In the genomic region with DNA sequence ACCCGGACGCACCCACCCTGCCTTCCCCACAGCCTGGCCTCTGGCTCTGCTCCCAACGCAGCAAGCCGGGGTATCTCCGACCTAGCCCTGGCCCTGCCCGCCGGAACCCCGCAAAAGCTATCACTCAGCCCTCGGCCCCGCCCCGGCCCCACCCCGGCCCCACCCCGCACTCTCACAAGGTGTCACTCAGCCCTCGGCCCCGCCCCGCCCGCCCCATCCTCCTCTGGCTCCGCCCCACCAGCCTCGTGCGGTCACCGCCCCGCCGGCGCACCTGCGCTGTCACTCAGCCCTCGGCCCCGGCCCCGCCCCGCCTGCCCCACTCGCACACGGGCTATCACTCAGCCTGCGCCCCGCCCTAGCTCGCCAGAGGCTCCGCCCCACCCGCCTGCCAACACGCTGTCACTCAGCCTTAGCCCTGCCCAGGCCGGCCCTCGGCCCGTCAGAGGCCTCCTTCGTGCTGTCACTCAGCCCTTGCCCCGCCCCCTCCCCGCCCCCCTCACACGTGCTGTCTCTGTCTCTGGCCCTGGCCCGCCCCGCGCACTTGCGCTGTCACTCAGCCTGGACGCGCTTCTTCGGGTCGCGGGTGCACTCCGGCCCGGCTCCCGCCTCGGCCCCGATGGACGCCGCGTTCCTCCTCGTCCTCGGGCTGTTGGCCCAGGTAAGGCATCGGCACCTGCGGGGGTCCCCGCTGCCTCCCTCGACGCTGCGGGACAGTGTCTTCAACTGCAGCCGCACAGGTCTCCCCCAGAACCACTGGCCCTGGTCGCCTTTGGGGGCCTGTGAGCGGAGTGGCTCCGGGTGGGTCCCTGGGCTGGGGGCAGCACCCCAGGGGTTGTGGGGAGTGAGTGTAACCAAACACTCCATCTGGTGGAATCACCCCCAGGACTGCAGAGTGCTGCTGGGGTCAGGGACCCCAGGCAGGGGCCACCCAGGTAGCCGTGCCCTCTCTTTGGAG, we compare ENCODE assay signal across 9 cellular contexts. TPM values are rescaled to one million over a fixed set of nuclear protein-coding genes. Genes with fewer than 3 reads are reported as not detected.
A peak's percentile ranks its signal among the peaks of the same experiment; 100 is the strongest.
DNase-seq lines count a peak whose midpoint lies in the region; ATAC-seq and TF ChIP-seq lines count a peak whose summit lies in the region.
"Had no signal": no experiment of that assay in that cellular context is flagged by ENCODE, and none has a peak within 500 bp of the region (broad histone marks: within the 10 kb centered on the region; RNA-seq: fewer than 3 reads in every experiment).

A gene with protein sequence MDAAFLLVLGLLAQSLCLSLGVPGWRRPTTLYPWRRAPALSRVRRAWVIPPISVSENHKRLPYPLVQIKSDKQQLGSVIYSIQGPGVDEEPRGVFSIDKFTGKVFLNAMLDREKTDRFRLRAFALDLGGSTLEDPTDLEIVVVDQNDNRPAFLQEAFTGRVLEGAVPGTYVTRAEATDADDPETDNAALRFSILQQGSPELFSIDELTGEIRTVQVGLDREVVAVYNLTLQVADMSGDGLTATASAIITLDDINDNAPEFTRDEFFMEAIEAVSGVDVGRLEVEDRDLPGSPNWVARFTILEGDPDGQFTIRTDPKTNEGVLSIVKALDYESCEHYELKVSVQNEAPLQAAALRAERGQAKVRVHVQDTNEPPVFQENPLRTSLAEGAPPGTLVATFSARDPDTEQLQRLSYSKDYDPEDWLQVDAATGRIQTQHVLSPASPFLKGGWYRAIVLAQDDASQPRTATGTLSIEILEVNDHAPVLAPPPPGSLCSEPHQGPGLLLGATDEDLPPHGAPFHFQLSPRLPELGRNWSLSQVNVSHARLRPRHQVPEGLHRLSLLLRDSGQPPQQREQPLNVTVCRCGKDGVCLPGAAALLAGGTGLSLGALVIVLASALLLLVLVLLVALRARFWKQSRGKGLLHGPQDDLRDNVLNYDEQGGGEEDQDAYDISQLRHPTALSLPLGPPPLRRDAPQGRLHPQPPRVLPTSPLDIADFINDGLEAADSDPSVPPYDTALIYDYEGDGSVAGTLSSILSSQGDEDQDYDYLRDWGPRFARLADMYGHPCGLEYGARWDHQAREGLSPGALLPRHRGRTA (plus strand): TSS at position 533 of the 955 bp plus-strand sequence. CDS start 84 bp downstream, at position 617.

- peak; percentile 86 for ATAC-seq in RWPE2 (ENCODE audit: low read depth)
- peak; percentile 90 for ATAC-seq in stimulated activated naive CD8-positive, alpha-beta T cell treated with anti-CD3 and anti-CD28 coated beads, Interleukin-15, amount 100 ng/mL, for 72 hours

- H4K8ac ChIP-seq in H9 (replicated peaks; ENCODE audit: insufficient read length, low read depth, low read length) (no peak within 1 kb of the TSS), neuronal stem cell (ENCODE audit: low read depth, low read length) (peak within 1 kb of the TSS; percentile 86)

- H3K4me2 ChIP-seq in H9 (ENCODE audit: insufficient read depth, insufficient read length, low read length), result peak within 1 kb of the TSS; percentile 45
- H3K4me2 ChIP-seq in neuronal stem cell (ENCODE audit: insufficient read depth, low read length, poor library complexity, severe bottlenecking), result peak within 1 kb of the TSS; percentile 62

- no peak within 1 kb of the TSS; the same call in 1 of the 2 replicates for H3K14ac ChIP-seq in H9 (ENCODE audit: insufficient read depth, low read length)
- no peak within 1 kb of the TSS for H3K14ac ChIP-seq in neuronal stem cell (ENCODE audit: low read length)

- H3K27ac Mint-ChIP-seq in H9, result peak within 1 kb of the TSS in 1 of 3 experiments; percentile 31; a peak in 1 of 7 replicates
- H3K27ac Mint-ChIP-seq in stimulated activated naive CD8-positive, alpha-beta T cell treated with anti-CD3 and anti-CD28 coated beads, Interleukin-15, amount 100 ng/mL, for 72 hours, result no peak within 1 kb of the TSS

- H2BK12ac ChIP-seq in H9 (ENCODE audit: insufficient read length, low read depth, low read length) (no peak within 1 kb of the TSS), neuronal stem cell (ENCODE audit: low read length) (peak within 1 kb of the TSS; percentile 99)

- DNase-seq in DMS53 (lab: John Stamatoyannopoulos, UW) (peak; percentile 97), H9 (peak; percentile 99), M059J (ENCODE audit: low read depth) (peak; percentile 82), RWPE2 (ENCODE audit: low spot score) (peak; percentile 98), foreskin fibroblast (peak; percentile 84 to 96), neuronal stem cell (ENCODE audit: low spot score) (peak; percentile 95)
- peak; percentile 97 for DNase-seq in activated effector memory CD4-positive, alpha-beta T cell treated with anti-CD3 and anti-CD28 coated beads, Interleukin-2, amount 50 U/mL, for 16 hours
- peak; percentile 91 to 92 for DNase-seq in stimulated activated naive CD8-positive, alpha-beta T cell treated with anti-CD3 and anti-CD28 coated beads, Interleukin-15, amount 100 ng/mL, for 72 hours

- H3K27me3 ChIP-seq in H9 (ENCODE audit: insufficient read depth, low read length) (no peaks in the 10 kb centered on the region), RWPE2 (ENCODE audit: insufficient read depth, poor library complexity, severe bottlenecking) (peaks cover 10% of the 10 kb centered on the region), neuronal stem cell (ENCODE audit: control insufficient read depth in 3 of 3, insufficient read depth in 3 of 3, low read depth in 1 of 3, low read length in 3 of 3) (peaks cover 2 to 79% (median 16%) of the 10 kb centered on the region in 3 experiments)

- no peaks in the 10 kb centered on the region for H3K79me2 ChIP-seq in H9 (ENCODE audit: insufficient read depth, low read length)

- H3K9ac ChIP-seq in H9 (ENCODE audit: extremely low read depth, insufficient read length, low read length) (no peak within 1 kb of the TSS), neuronal stem cell (ENCODE audit: low read depth, low read length, poor library complexity) (peak within 1 kb of the TSS; percentile 86)

- H3K9me3 ChIP-seq in H9 (ENCODE audit: control insufficient read depth, low read depth, low read length), result no peaks in the 10 kb centered on the region
- no peaks in the 10 kb centered on the region for H3K9me3 ChIP-seq in RWPE2 (ENCODE audit: severe bottlenecking)
- H3K9me3 ChIP-seq in neuronal stem cell (replicated peaks in 1 of 2; ENCODE audit: control insufficient read depth in 2 of 2, insufficient read depth in 1 of 2, low read depth in 1 of 2, low read length in 2 of 2), result no peaks in the 10 kb centered on the region

- H3K4me3 ChIP-seq in RWPE2 (ENCODE audit: severe bottlenecking) (no peak within 1 kb of the TSS), foreskin fibroblast (ENCODE audit: low read depth in 1 of 2, low read length in 2 of 2) (peak within 1 kb of the TSS in 1 of 2 donors; percentile 20), neuronal stem cell (ENCODE audit: low read length in 2 of 2) (peak within 1 kb of the TSS in 1 of 2 donors; percentile 49)

- H3K23ac ChIP-seq in H9 (ENCODE audit: insufficient read length, low read depth, low read length), result no peak within 1 kb of the TSS
- peak within 1 kb of the TSS; percentile 93 for H3K23ac ChIP-seq in neuronal stem cell (ENCODE audit: low read depth, low read length, poor library complexity)

- no peaks in the 10 kb centered on the region for H3K36me3 Mint-ChIP-seq in H9 (ENCODE audit: insufficient read depth in 1 of 3, low read depth in 3 of 3)

- no peak within 1 kb of the TSS for H4K5ac ChIP-seq in H9 (ENCODE audit: insufficient read length, low read depth, low read length)

- H3K27ac ChIP-seq in H9 (ENCODE audit: insufficient read length, low read depth, low read length), result no peak within 1 kb of the TSS
- H3K27ac ChIP-seq in RWPE2 (ENCODE audit: poor library complexity, severe bottlenecking), result no peak within 1 kb of the TSS
- H3K27ac ChIP-seq in neuronal stem cell (replicated peaks; ENCODE audit: low read length), result no peak within 1 kb of the TSS

- no peak within 1 kb of the TSS for H3K4ac ChIP-seq in H9 (ENCODE audit: low read depth, low read length)
- H3K4ac ChIP-seq in neuronal stem cell (ENCODE audit: low read length), result no peak within 1 kb of the TSS

- H2AFZ ChIP-seq in H9 (ENCODE audit: low read length) (no peak within 1 kb of the TSS), neuronal stem cell (ENCODE audit: low read length) (peak within 1 kb of the TSS; percentile 57)

- H3K27me3 Mint-ChIP-seq in H9 (ENCODE audit: low read depth), result peaks cover 21% of the 10 kb centered on the region
- peaks cover 28% of the 10 kb centered on the region for H3K27me3 Mint-ChIP-seq in stimulated activated naive CD8-positive, alpha-beta T cell treated with anti-CD3 and anti-CD28 coated beads, Interleukin-15, amount 100 ng/mL, for 72 hours

- no peak within 1 kb of the TSS for H3K56ac ChIP-seq in H9 (ENCODE audit: insufficient read length, low read depth, low read length)

- H2AK5ac ChIP-seq in H9 (ENCODE audit: insufficient read length, low read length) (no peak within 1 kb of the TSS), neuronal stem cell (ENCODE audit: low read depth, low read length) (peak within 1 kb of the TSS; percentile 99)

- peaks cover 6% of the 10 kb centered on the region for H3K23me2 ChIP-seq in H9 (ENCODE audit: insufficient read length, low read depth, low read length, poor library complexity, severe bottlenecking)

- no peaks in the 10 kb centered on the region for H3K36me3 ChIP-seq in RWPE2 (ENCODE audit: low read depth)
- H3K36me3 ChIP-seq in neuronal stem cell (replicated peaks in 1 of 2; ENCODE audit: control insufficient read depth in 2 of 2, insufficient read depth in 2 of 2, low read length in 2 of 2), result no peaks in the 10 kb centered on the region

- H2BK20ac ChIP-seq in H9 (ENCODE audit: low read depth, low read length, poor library complexity, severe bottlenecking), result no peak within 1 kb of the TSS

- no peaks in the 10 kb centered on the region for H4K20me1 ChIP-seq in H9 (ENCODE audit: control insufficient read depth, insufficient read depth, insufficient read length)

- no peak within 1 kb of the TSS for H2BK5ac ChIP-seq in H9 (ENCODE audit: insufficient read length, low read length)
- peak within 1 kb of the TSS; percentile 87 for H2BK5ac ChIP-seq in neuronal stem cell (ENCODE audit: low read length)

- peak within 1 kb of the TSS; percentile 56 to 80 for H3K4me3 Mint-ChIP-seq in H9
- H3K4me3 Mint-ChIP-seq in stimulated activated naive CD8-positive, alpha-beta T cell treated with anti-CD3 and anti-CD28 coated beads, Interleukin-15, amount 100 ng/mL, for 72 hours, result peak within 1 kb of the TSS; percentile 76 to 82

- H2BK120ac ChIP-seq in H9 (ENCODE audit: low read depth, low read length, poor library complexity, severe bottlenecking) (no peak within 1 kb of the TSS), neuronal stem cell (ENCODE audit: low read depth, low read length) (peak within 1 kb of the TSS; percentile 47)

- no CpG with 5 or more reads among the region's 74 CpGs for WGBS in H9 (ENCODE audit: extremely low coverage, insufficient read length, low lambda C conversion rate)
- no CpG with 5 or more reads among the region's 74 CpGs for WGBS in neuronal stem cell (ENCODE audit: extremely low coverage in 2 of 2, insufficient read length in 2 of 2, insufficient replicate concordance in 1 of 2), 2 donors

- H3K4me1 ChIP-seq in H9 (ENCODE audit: insufficient read depth, low read length), result no peaks in the 10 kb centered on the region
- no peaks in the 10 kb centered on the region for H3K4me1 ChIP-seq in RWPE2 (ENCODE audit: insufficient read depth, poor library complexity, severe bottlenecking)
- H3K4me1 ChIP-seq in neuronal stem cell (ENCODE audit: control insufficient read depth in 2 of 2, insufficient read depth in 1 of 2, low read depth in 1 of 2, low read length in 2 of 2), result peaks cover 22 to 28% of the 10 kb centered on the region in 2 donors

- H3T11ph ChIP-seq in H9 (ENCODE audit: low read length), result no peak within 1 kb of the TSS

- H3K4me1 Mint-ChIP-seq in H9, result peaks cover 12 to 28% of the 10 kb centered on the region in 2 experiments
- H3K4me1 Mint-ChIP-seq in stimulated activated naive CD8-positive, alpha-beta T cell treated with anti-CD3 and anti-CD28 coated beads, Interleukin-15, amount 100 ng/mL, for 72 hours, result peaks cover 20% of the 10 kb centered on the region

- TF ChIP-seq CTCF in H9 (conservative IDR thresholded peaks at IDR 0.05), result no peak
- no peak for TF ChIP-seq CTCF in RWPE2 (IDR thresholded peaks at IDR 0.05; ENCODE audit: poor library complexity, severe bottlenecking)
- TF ChIP-seq CTCF in foreskin fibroblast (IDR thresholded peaks at IDR 0.05; ENCODE audit: low read depth, low read length), result no peak

- no peaks in the 10 kb centered on the region for H3K9me3 Mint-ChIP-seq in H9
- H3K9me3 Mint-ChIP-seq in stimulated activated naive CD8-positive, alpha-beta T cell treated with anti-CD3 and anti-CD28 coated beads, Interleukin-15, amount 100 ng/mL, for 72 hours, result no peaks in the 10 kb centered on the region

- no peaks in the 10 kb centered on the region for H3K79me1 ChIP-seq in H9 (ENCODE audit: insufficient read depth, low read depth, low read length, poor library complexity, severe bottlenecking)
- H3K79me1 ChIP-seq in neuronal stem cell (ENCODE audit: low read depth, low read length), result no peaks in the 10 kb centered on the region

- H4K91ac ChIP-seq in H9 (ENCODE audit: insufficient read length, low read depth, low read length) (no peak within 1 kb of the TSS), neuronal stem cell (ENCODE audit: low read depth, low read length, poor library complexity) (peak within 1 kb of the TSS; percentile 43)

- H3K18ac ChIP-seq in H9 (ENCODE audit: insufficient read length, low read depth, low read length) (no peak within 1 kb of the TSS), neuronal stem cell (ENCODE audit: low read length) (peak within 1 kb of the TSS; percentile 89)

- H2BK15ac ChIP-seq in H9 (ENCODE audit: low read depth, low read length), result no peak within 1 kb of the TSS
- peak within 1 kb of the TSS; percentile 81 for H2BK15ac ChIP-seq in neuronal stem cell (ENCODE audit: low read length)

RNA-seq across cellular contexts. Expression of the gene that starts here (rescaled TPM):
- 0.18 and 0.28 TPM in 2 replicates for total RNA-seq in H9 (2021)
- 0.10 TPM in 1 of 2 replicates, not detected in the other for total RNA-seq in M059J (2014; rRNA removed; shearing (Covaris generic))
- 0.03 TPM for polyA plus RNA-seq in neuronal stem cell (2013, experiment 1 of 2)
- 0.03 TPM for polyA plus RNA-seq in neuronal stem cell (2013, experiment 2 of 2)
- polyA plus RNA-seq: esophagus had no signal

Comparison
In these comparisons a context has a peak if more than half of its experiments do, and no peak if none do; other contexts are left out.
1. Peak in DNase-seq and H3K4me2 ChIP-seq in H9; RNA of the gene not detected or under 1 TPM.
2. Peak in DNase-seq in M059J; RNA of the gene not detected or under 1 TPM.